Comparison of ENCODE assay signal across 8 cellular contexts in genomic region chr9:26856413-26857032, GRCh38. TPM values are rescaled to one million over a fixed set of nuclear protein-coding genes. Genes with fewer than 3 reads are reported as not detected.
DNase-seq lines count a peak whose midpoint lies in the region; ATAC-seq, FAIRE-seq and TF ChIP-seq lines count a peak whose summit lies in the region.
"Had no signal": no experiment of that assay in that cellular context is flagged by ENCODE, and none has a peak within 500 bp of the region (broad histone marks: within the 10 kb centered on the region; RNA-seq: fewer than 3 reads in every experiment).

No MANE protein-coding gene starts in this region.

- H3K36me3 Mint-ChIP-seq in T-helper 2 cell treated with Interferon-gamma antibody and Interleukin-4, amounts not matched to agents 5 μg/mL and 100 μg/mL, for 36 hours (ENCODE audit: low read depth) = peaks cover 19% of the 10 kb centered on the region

- H3K27me3 ChIP-seq in DND-41 (ENCODE audit: insufficient read depth, low read length, poor library complexity) (no peaks in the 10 kb centered on the region), bronchial epithelial cell (ENCODE audit: control insufficient read depth, insufficient read depth, low read length) (no peaks in the 10 kb centered on the region), mesendoderm (ENCODE audit: insufficient read depth, low read length, poor library complexity) (no peaks in the 10 kb centered on the region)

- FAIRE-seq in bronchial epithelial cell (lab: Jason Lieb, UNC) = no peak

- no peak overlapping the region for H3K56ac ChIP-seq in mesendoderm (ENCODE audit: low read length)

- H4K5ac ChIP-seq in mesendoderm (ENCODE audit: low read length) = no peak overlapping the region

- no peak overlapping the region for H3K4me3 Mint-ChIP-seq in T-helper 2 cell treated with Interferon-gamma antibody and Interleukin-4, amounts not matched to agents 5 μg/mL and 100 μg/mL, for 36 hours
- H3K4me3 Mint-ChIP-seq: activated naive CD4-positive, alpha-beta T cell treated with anti-CD3 and anti-CD28 coated beads, Interleukin-2, amount 50 U/mL, for 24 hours had no signal

- DNase-seq in DND-41 (peak; percentile 21), NCI-H524 treated with DMSO at 0.1 percent for 48 hours (lab: John Stamatoyannopoulos, UW) (peak; percentile 8), bronchial epithelial cell (ENCODE audit: low read depth) (peak; percentile 75), mesendoderm (peak; percentile 82)
- no peak for DNase-seq in T-helper 2 cell treated with Interferon-gamma antibody and Interleukin-4, amounts not matched to agents 5 μg/mL and 100 μg/mL, for 36 hours (ENCODE audit: low spot score)

- no peak overlapping the region for H2BK5ac ChIP-seq in mesendoderm (ENCODE audit: low read length)

- H3K9ac ChIP-seq in DND-41 (ENCODE audit: low read depth, low read length) (no peak overlapping the region), mesendoderm (ENCODE audit: low read length) (no peak overlapping the region)

- H3K4me2 ChIP-seq in DND-41 (ENCODE audit: insufficient read depth, low read length) (no peak overlapping the region), mesendoderm (ENCODE audit: low read length) (no peak overlapping the region)

- H3K79me2 ChIP-seq in DND-41 (ENCODE audit: insufficient read depth, low read length) = no peaks in the 10 kb centered on the region
- H3K79me2 ChIP-seq in mesendoderm (ENCODE audit: control insufficient read depth, insufficient read depth, low read length) = no peaks in the 10 kb centered on the region

- no peaks in the 10 kb centered on the region for H3K9me3 ChIP-seq in DND-41 (ENCODE audit: insufficient read depth, low read length, severe bottlenecking)

- H3K23ac ChIP-seq in mesendoderm (ENCODE audit: low read length) = no peak overlapping the region

- ATAC-seq in DND-41 (ENCODE audit: insufficient read depth, low read depth) (peak; percentile 55; the same call in 1 of the 3 replicates), GM19351 (IDR thresholded peaks at IDR 0.05; ENCODE audit: unreplicated experiment) (peak; percentile 95), HG03469 (IDR thresholded peaks at IDR 0.05; ENCODE audit: unreplicated experiment) (peak; percentile 53)

- no peaks in the 10 kb centered on the region for H3K4me1 ChIP-seq in DND-41 (ENCODE audit: insufficient read depth, low read length)
- no peaks in the 10 kb centered on the region for H3K4me1 ChIP-seq in mesendoderm (ENCODE audit: control insufficient read depth, low read depth, low read length)

- H4K8ac ChIP-seq in mesendoderm (ENCODE audit: low read depth, low read length) = no peak overlapping the region

- no peak overlapping the region for H3K4ac ChIP-seq in mesendoderm (ENCODE audit: low read depth, low read length)

- no peak overlapping the region for H3K27ac ChIP-seq in DND-41 (ENCODE audit: low read length)
- no peak overlapping the region for H3K27ac ChIP-seq in mesendoderm (ENCODE audit: low read depth, low read length)

- no peak overlapping the region for H3K4me3 ChIP-seq in DND-41 (ENCODE audit: low read depth in 1 of 2, low read length in 2 of 2)
- no peak overlapping the region for H3K4me3 ChIP-seq in bronchial epithelial cell (ENCODE audit: low read depth, low read length)
- H3K4me3 ChIP-seq in mesendoderm (ENCODE audit: low read length) = no peak overlapping the region

- no peaks in the 10 kb centered on the region for H3K4me1 Mint-ChIP-seq in T-helper 2 cell treated with Interferon-gamma antibody and Interleukin-4, amounts not matched to agents 5 μg/mL and 100 μg/mL, for 36 hours (ENCODE audit: low read depth)
- H3K4me1 Mint-ChIP-seq: activated naive CD4-positive, alpha-beta T cell treated with anti-CD3 and anti-CD28 coated beads, Interleukin-2, amount 50 U/mL, for 24 hours had no signal

- H2BK120ac ChIP-seq in mesendoderm (ENCODE audit: low read depth, low read length) = no peak overlapping the region

- H3K27ac Mint-ChIP-seq in T-helper 2 cell treated with Interferon-gamma antibody and Interleukin-4, amounts not matched to agents 5 μg/mL and 100 μg/mL, for 36 hours = no peak overlapping the region
- H3K27ac Mint-ChIP-seq: activated naive CD4-positive, alpha-beta T cell treated with anti-CD3 and anti-CD28 coated beads, Interleukin-2, amount 50 U/mL, for 24 hours had no signal

- no peaks in the 10 kb centered on the region for H3K9me3 Mint-ChIP-seq in T-helper 2 cell treated with Interferon-gamma antibody and Interleukin-4, amounts not matched to agents 5 μg/mL and 100 μg/mL, for 36 hours
- H3K9me3 Mint-ChIP-seq: activated naive CD4-positive, alpha-beta T cell treated with anti-CD3 and anti-CD28 coated beads, Interleukin-2, amount 50 U/mL, for 24 hours had no signal

- no peak overlapping the region for H3K18ac ChIP-seq in mesendoderm (ENCODE audit: low read length)

- no peak overlapping the region for H2AK5ac ChIP-seq in mesendoderm (ENCODE audit: low read length)

- TF ChIP-seq CTCF in DND-41 (IDR thresholded peaks at IDR 0.05; ENCODE audit: borderline replicate concordance, extremely low read depth, low read length, poor library complexity, severe bottlenecking) = peak; percentile 66
- peak; percentile 74 for TF ChIP-seq CTCF in bronchial epithelial cell (IDR thresholded peaks at IDR 0.05; ENCODE audit: insufficient read depth, low read length, severe bottlenecking)

- H3K36me3 ChIP-seq in DND-41 (ENCODE audit: insufficient read depth, low read length) (peaks cover 44% of the 10 kb centered on the region; the same call in 1 of the 2 replicates), bronchial epithelial cell (ENCODE audit: control insufficient read depth, insufficient read depth, low read length) (no peaks in the 10 kb centered on the region), mesendoderm (ENCODE audit: control insufficient read depth, insufficient read depth, low read length) (peaks cover 3% of the 10 kb centered on the region)

- no peak overlapping the region for H2BK15ac ChIP-seq in mesendoderm (replicated peaks; ENCODE audit: low read depth)

- no peak overlapping the region for H2AFZ ChIP-seq in DND-41 (ENCODE audit: low read depth, low read length)

- H3K27me3 Mint-ChIP-seq in T-helper 2 cell treated with Interferon-gamma antibody and Interleukin-4, amounts not matched to agents 5 μg/mL and 100 μg/mL, for 36 hours (ENCODE audit: low read depth) = no peaks in the 10 kb centered on the region
- H3K27me3 Mint-ChIP-seq: activated naive CD4-positive, alpha-beta T cell treated with anti-CD3 and anti-CD28 coated beads, Interleukin-2, amount 50 U/mL, for 24 hours had no signal

- H4K20me1 ChIP-seq in DND-41 (ENCODE audit: insufficient read depth, low read length) = no peaks in the 10 kb centered on the region

- WGBS in mesendoderm (ENCODE audit: extremely low coverage, insufficient coverage, low lambda C conversion rate) = 100% methylated on average over 1 of the region's 1 CpG

- peaks cover 3% of the 10 kb centered on the region for H3K79me1 ChIP-seq in mesendoderm (ENCODE audit: low read length)

RNA-seq across cellular contexts. Expression of gene CAAP1, which starts 36.1 kb away (rescaled TPM):
- total RNA-seq in bronchial epithelial cell = 22.4 and 22.5 TPM in 2 replicates
- polyA plus RNA-seq in mesendoderm (2013, experiment 1 of 2) = 24.0 TPM
- 23.7 TPM for polyA plus RNA-seq in mesendoderm (2013, experiment 2 of 2)
